Comparison of ENCODE assay signal across 33 cellular contexts in genomic region chr7:6420680-6421079, GRCh38.
"Had no signal": no experiment of that assay in that cellular context is flagged by ENCODE, and none has a peak within 500 bp of the region (broad histone marks: within the 10 kb centered on the region; RNA-seq: fewer than 3 reads in every experiment).

No MANE protein-coding gene starts in this region.

- H3K4me1 ChIP-seq: adrenal gland, ascending aorta, colonic mucosa, parathyroid adenoma, right atrium auricular region, testis, transverse colon had no signal

- H3K4me3 ChIP-seq: adrenal gland, ascending aorta, cardiac muscle cell, colonic mucosa, left lung, lower lobe of right lung, right atrium auricular region, smooth muscle cell, testis, transverse colon had no signal

- DNase-seq: activated CD4-positive, alpha-beta T cell treated with anti-CD3 and anti-CD28 coated beads for 48 hours; activated CD4-positive, alpha-beta T cell treated with anti-CD3 and anti-CD28 coated beads, Interleukin-2, amount 50 U/mL, for 48 hours; activated CD8-positive, alpha-beta memory T cell treated with anti-CD3 and anti-CD28 coated beads, Interleukin-2, amount 50 U/mL, for 4 hours; activated effector memory CD4-positive, alpha-beta T cell treated with anti-CD3 and anti-CD28 coated beads, Interleukin-2, amount 50 U/mL, for 16 hours; activated naive CD4-positive, alpha-beta T cell treated with anti-CD3 and anti-CD28 coated beads for 36 hours; activated naive CD8-positive, alpha-beta T cell treated with anti-CD3 and anti-CD28 coated beads for 36 hours; activated T-cell treated with anti-CD3 and anti-CD28 coated beads, Interleukin-2, amount 50 U/mL, for 1 hour; adrenal gland; cerebellar nuclear complex; colonic mucosa; effector memory CD8-positive, alpha-beta T cell; foreskin melanocyte; left lung; lower lobe of right lung; mesenchymal stem cell; naive thymus-derived CD8-positive, alpha-beta T cell; occipital lobe; stimulated activated CD4-positive, alpha-beta T cell treated with anti-CD3 and anti-CD28 coated beads, Interleukin-1b, Interleukin-23, amount 100 ng/mL, for 48 hours; stimulated activated naive CD4-positive, alpha-beta T cell; T-helper 9 cell; testis; transverse colon had no signal

- H3K27ac Mint-ChIP-seq: activated naive CD4-positive, alpha-beta T cell treated with anti-CD3 and anti-CD28 coated beads for 36 hours; activated naive CD8-positive, alpha-beta T cell treated with anti-CD3 and anti-CD28 coated beads for 36 hours; activated T-helper 1 cell treated with anti-CD3 and anti-CD28 coated beads, Interleukin-12 subunit alpha, Interleukin-12 subunit beta, Interleukin-2, Interleukin-4 antibody, amounts not matched to agents 30 ng/mL and 10 ng/mL and 1 ng/mL, durations not matched to agents 14 hours and 24 hours and 36 hours; T-helper 1 cell treated with Interleukin-12 subunit alpha and Interleukin-12 subunit beta and Interleukin-4 antibody, amounts not matched to agents 30 μg/mL and 1 μg/mL, for 36 hours had no signal

- H3K9me3 Mint-ChIP-seq: activated naive CD4-positive, alpha-beta T cell treated with anti-CD3 and anti-CD28 coated beads for 36 hours; activated naive CD8-positive, alpha-beta T cell treated with anti-CD3 and anti-CD28 coated beads for 36 hours; activated T-helper 1 cell treated with anti-CD3 and anti-CD28 coated beads, Interleukin-12 subunit alpha, Interleukin-12 subunit beta, Interleukin-2, Interleukin-4 antibody, amounts not matched to agents 30 ng/mL and 10 ng/mL and 1 ng/mL, durations not matched to agents 14 hours and 24 hours and 36 hours; brain; effector memory CD8-positive, alpha-beta T cell; naive thymus-derived CD8-positive, alpha-beta T cell; neural crest cell; T-helper 1 cell treated with Interleukin-12 subunit alpha and Interleukin-12 subunit beta and Interleukin-4 antibody, amounts not matched to agents 30 μg/mL and 1 μg/mL, for 36 hours had no signal

- ATAC-seq: effector memory CD8-positive, alpha-beta T cell; esophagus mucosa; left lung; lower lobe of right lung; naive thymus-derived CD8-positive, alpha-beta T cell had no signal

- H3K27me3 Mint-ChIP-seq: activated naive CD8-positive, alpha-beta T cell treated with anti-CD3 and anti-CD28 coated beads for 36 hours; brain; effector memory CD8-positive, alpha-beta T cell; naive thymus-derived CD8-positive, alpha-beta T cell had no signal

- H3K4me3 Mint-ChIP-seq: activated naive CD4-positive, alpha-beta T cell treated with anti-CD3 and anti-CD28 coated beads for 36 hours; activated naive CD8-positive, alpha-beta T cell treated with anti-CD3 and anti-CD28 coated beads for 36 hours; activated T-helper 1 cell treated with anti-CD3 and anti-CD28 coated beads, Interleukin-12 subunit alpha, Interleukin-12 subunit beta, Interleukin-2, Interleukin-4 antibody, amounts not matched to agents 30 ng/mL and 10 ng/mL and 1 ng/mL, durations not matched to agents 14 hours and 24 hours and 36 hours; brain; effector memory CD8-positive, alpha-beta T cell; naive thymus-derived CD8-positive, alpha-beta T cell; neural crest cell; T-helper 1 cell treated with Interleukin-12 subunit alpha and Interleukin-12 subunit beta and Interleukin-4 antibody, amounts not matched to agents 30 μg/mL and 1 μg/mL, for 36 hours had no signal

- H3K27me3 ChIP-seq: adrenal gland, ascending aorta, cardiac muscle cell, colonic mucosa, left lung, right atrium auricular region, testis, transverse colon had no signal

- H3K9me3 ChIP-seq: adrenal gland, ascending aorta, colonic mucosa, left lung, lower lobe of right lung, right atrium auricular region, testis, transverse colon had no signal

- H3K27ac ChIP-seq: adrenal gland, ascending aorta, cardiac muscle cell, colonic mucosa, left lung, lower lobe of right lung, parathyroid adenoma, testis, transverse colon, VCaP had no signal

- H3K4me1 Mint-ChIP-seq: brain, neural crest cell had no signal

- H3K36me3 ChIP-seq: colonic mucosa had no signal
